In genomic region chr1:40539338-40539737, GRCh38 we compare ENCODE assay signal across 14 cellular contexts.
"Had no signal": no experiment of that assay in that cellular context is flagged by ENCODE, and none has a peak within 500 bp of the region (broad histone marks: within the 10 kb centered on the region; RNA-seq: fewer than 3 reads in every experiment).

No MANE protein-coding gene starts in this region.

- H3K27me3 Mint-ChIP-seq: activated naive CD8-positive, alpha-beta T cell; progenitor cell of endocrine pancreas had no signal

- H3K4me1 Mint-ChIP-seq: neural crest cell had no signal

- H3K4me3 Mint-ChIP-seq: activated naive CD8-positive, alpha-beta T cell; neural crest cell had no signal

- ATAC-seq: gastrocnemius medialis had no signal

- H3K27ac Mint-ChIP-seq: activated naive CD8-positive, alpha-beta T cell; progenitor cell of endocrine pancreas had no signal

- DNase-seq: activated CD4-positive, alpha-beta T cell treated with anti-CD3 and anti-CD28 coated beads for 1 hour; activated CD4-positive, alpha-beta T cell treated with anti-CD3 and anti-CD28 coated beads, Interleukin-2, amount 50 U/mL, for 4 hours; cerebellar nuclear complex; cortex of kidney; effector CD4-positive, alpha-beta T cell; gastrocnemius medialis; head of caudate nucleus; left ventricle myocardium inferior; stomach; T1000; trophoblast cell had no signal
